In the genomic region with DNA sequence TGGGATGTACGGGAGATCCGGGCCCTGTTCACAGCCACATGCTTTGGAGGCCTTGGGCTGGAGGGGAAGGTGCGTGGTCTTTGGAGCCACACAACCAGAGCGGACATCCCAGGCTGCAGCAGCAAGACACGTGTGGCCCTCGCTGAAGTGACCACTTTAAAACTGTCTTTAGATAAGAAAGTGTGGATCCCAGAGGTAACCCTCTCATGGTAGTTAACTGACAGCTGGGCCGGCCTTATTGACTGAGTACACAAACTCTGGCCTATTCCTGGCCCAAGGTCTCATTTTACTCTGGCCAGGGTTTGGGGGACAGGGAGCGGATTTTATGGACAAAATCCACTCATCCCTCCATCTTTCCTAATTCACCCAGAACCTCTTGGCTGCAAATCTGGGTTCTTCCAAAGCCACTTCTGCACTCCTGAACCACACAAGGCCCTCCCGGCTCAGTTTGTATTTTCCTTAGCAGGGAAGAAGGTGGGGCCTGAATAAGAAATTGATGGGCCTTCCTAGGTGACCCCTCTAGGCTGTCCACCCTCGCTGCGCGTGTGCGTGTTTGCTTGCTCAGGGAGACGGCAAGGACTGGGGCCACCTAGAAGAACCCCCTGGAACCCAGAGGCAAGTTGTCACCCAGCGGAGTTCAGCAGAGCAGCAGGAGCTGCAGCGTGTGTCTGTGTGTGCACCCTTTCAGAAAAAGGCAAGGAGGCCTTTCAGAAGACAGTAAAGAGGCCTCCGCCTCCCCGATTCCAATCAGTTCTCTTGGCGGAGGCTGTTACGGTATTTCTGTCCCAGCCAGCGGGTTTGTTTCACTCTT, we compare ENCODE assay signal across 1 cellular context.
TF ChIP-seq lines count a peak whose summit lies in the region.

No MANE protein-coding gene starts in this region.

TF ChIP-seq in SK-N-SH treated with all-trans-retinoic acid at 6 μM for 48 hours, 23 proteins besides CTCF, POLR2A, EP300 and RAD21 (continued from another document):
- TF ChIP-seq, protein P1, sequence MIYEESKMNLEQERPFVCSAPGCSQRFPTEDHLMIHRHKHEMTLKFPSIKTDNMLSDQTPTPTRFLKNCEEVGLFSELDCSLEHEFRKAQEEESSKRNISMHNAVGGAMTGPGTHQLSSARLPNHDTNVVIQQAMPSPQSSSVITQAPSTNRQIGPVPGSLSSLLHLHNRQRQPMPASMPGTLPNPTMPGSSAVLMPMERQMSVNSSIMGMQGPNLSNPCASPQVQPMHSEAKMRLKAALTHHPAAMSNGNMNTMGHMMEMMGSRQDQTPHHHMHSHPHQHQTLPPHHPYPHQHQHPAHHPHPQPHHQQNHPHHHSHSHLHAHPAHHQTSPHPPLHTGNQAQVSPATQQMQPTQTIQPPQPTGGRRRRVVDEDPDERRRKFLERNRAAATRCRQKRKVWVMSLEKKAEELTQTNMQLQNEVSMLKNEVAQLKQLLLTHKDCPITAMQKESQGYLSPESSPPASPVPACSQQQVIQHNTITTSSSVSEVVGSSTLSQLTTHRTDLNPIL (CRISPR knock-in tag; IDR thresholded peaks at IDR 0.05; ENCODE audit: low read depth) = no peak
- TF ChIP-seq ZFP3 (CRISPR knock-in tag; IDR thresholded peaks at IDR 0.05) (no peak), RARB (CRISPR knock-in tag; IDR thresholded peaks at IDR 0.05) (no peak), ISL1 (CRISPR knock-in tag; IDR thresholded peaks at IDR 0.05) (no peak), CSDC2 (CRISPR knock-in tag; IDR thresholded peaks at IDR 0.05) (no peak)
